ENCODE assay signal across 12 cellular contexts in the genomic region with DNA sequence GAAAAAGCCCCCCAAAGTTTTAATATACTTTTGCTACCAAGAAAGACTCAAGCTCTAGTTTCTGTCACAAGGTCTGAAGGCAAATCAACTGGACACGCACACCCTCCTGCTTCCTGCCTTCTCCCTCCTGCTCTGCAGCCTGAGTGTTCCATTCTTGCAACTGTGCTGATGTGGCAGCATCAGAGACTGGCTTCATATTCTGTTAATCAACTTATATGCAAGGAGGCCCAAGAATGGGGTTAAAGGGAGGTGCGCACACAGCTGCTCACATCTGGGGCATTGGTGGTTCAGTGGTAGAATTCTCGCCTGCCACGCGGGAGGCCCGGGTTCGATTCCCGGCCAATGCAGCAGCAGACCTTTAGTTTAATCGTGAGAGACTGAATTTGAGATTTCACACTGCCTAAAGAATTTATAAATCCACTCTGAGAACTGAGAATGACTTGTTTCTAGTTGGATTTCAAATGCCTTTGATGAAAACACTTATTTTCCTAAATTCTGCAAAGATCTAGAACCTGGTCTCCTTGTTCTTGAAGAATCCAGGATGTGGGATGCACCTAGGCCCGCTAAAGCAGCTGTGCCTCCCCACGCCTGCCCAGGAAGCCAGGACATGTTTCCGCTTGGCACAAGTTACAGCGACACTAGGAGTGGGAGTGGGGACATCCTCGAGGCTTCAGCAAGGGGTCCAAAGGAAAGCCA. TPM values are rescaled to one million over a fixed set of nuclear protein-coding genes. Genes with fewer than 3 reads are reported as not detected.
A peak's percentile ranks its signal among the peaks of the same experiment; 100 is the strongest.
DNase-seq lines count a peak whose midpoint lies in the region; ATAC-seq, FAIRE-seq and TF ChIP-seq lines count a peak whose summit lies in the region.
"Had no signal": no experiment of that assay in that cellular context is flagged by ENCODE, and none has a peak within 500 bp of the region (broad histone marks: within the 10 kb centered on the region; RNA-seq: fewer than 3 reads in every experiment).

No MANE protein-coding gene starts in this region.

- ATAC-seq in HepG2 = no peak
- ATAC-seq in right lobe of liver = no peak
- no peak for ATAC-seq in HG02884 (IDR thresholded peaks at IDR 0.05; ENCODE audit: unreplicated experiment)

- no TSS peak for BruUV-seq in HepG2 (replicated peaks; lab: Mats Ljungman, UMichigan)

- peaks cover 41% of the 10 kb centered on the region for H3K79me2 ChIP-seq in HepG2 (ENCODE audit: insufficient read depth, low read length)

- WGBS in HepG2 (ENCODE audit: low lambda C conversion rate) = 90% methylated on average over 14 of the region's 14 CpGs
- 82% methylated on average over 4 of the region's 14 CpGs for WGBS in right lobe of liver (ENCODE audit: insufficient coverage, low coverage, low lambda C conversion rate, missing lambda C conversion rate)
- 56 to 60% methylated on average over 14 of the region's 14 CpGs for WGBS in lower leg skin, 2 donors

- CTCF ChIA-PET in HepG2 (lab: Yijun Ruan, JAX; ENCODE audit: low intra/inter-chr PET ratio, low total read pairs) = no interaction called here

- intact Hi-C loops in HepG2 (cut with micrococcal nuclease; ENCODE audit: unreplicated experiment) (no loop called here), right lobe of liver (cut with DNase I) (no loop called here), lower leg skin (cut with DNase I; ENCODE audit: low total_unique reads) (no loop called here)

- in situ Hi-C loops in HepG2 (cut with HindIII; ENCODE audit: extremely low pct_ligation_motif_present, low pct_unique_long_range_greater_than_20kb) = no loop called here

- H3K9me3 ChIP-seq in HepG2 (ENCODE audit: low read length) = no peaks in the 10 kb centered on the region
- H3K9me3 ChIP-seq in right lobe of liver = no peaks in the 10 kb centered on the region
- H3K9me3 ChIP-seq: pancreas had no signal

- H3K9ac ChIP-seq in HepG2 (ENCODE audit: insufficient read depth, low read depth, low read length) = no peak overlapping the region

- H3K4me1 ChIP-seq in HepG2 (ENCODE audit: insufficient read depth, low read length) (no peaks in the 10 kb centered on the region), right lobe of liver (no peaks in the 10 kb centered on the region)
- H3K4me1 ChIP-seq: pancreas had no signal

- H3K4me3 ChIP-seq in HepG2 (replicated peaks in 1 of 3; ENCODE audit: insufficient read depth in 1 of 3, low read depth in 2 of 3, low read length in 3 of 3) (no peak overlapping the region), right lobe of liver (no peak overlapping the region), lower leg skin (ENCODE audit: low read depth, poor library complexity, severe bottlenecking) (no peak overlapping the region), coronary artery (no peak overlapping the region)
- H3K4me3 ChIP-seq: pancreas had no signal

- H4K20me1 ChIP-seq in HepG2 (ENCODE audit: insufficient read depth, low read length) = no peaks in the 10 kb centered on the region; the same call in none of the 2 replicates

- TF ChIP-seq EP300 in HepG2 (IDR thresholded peaks at IDR 0.05; ENCODE audit: low read depth in 2 of 2, low read length in 2 of 2) = no peak
- TF ChIP-seq EP300 in HepG2 (CRISPR knock-in tag; IDR thresholded peaks at IDR 0.05; ENCODE audit: borderline replicate concordance) = no peak

- TF ChIP-seq POLR2A in HepG2 (IDR thresholded peaks at IDR 0.05; ENCODE audit: insufficient read depth in 1 of 2, low read depth in 2 of 2, low read length in 2 of 2) (no peak), right lobe of liver (IDR thresholded peaks at IDR 0.05) (no peak), lower leg skin (IDR thresholded peaks at IDR 0.05) (no peak)

- POLR2A ChIA-PET in HepG2 (lab: Yijun Ruan, JAX) = no interaction called here

- no peak for DNase-seq in HepG2 (ENCODE audit: low spot score)
- no peak for DNase-seq in right lobe of liver
- peak; percentile 61 for DNase-seq in dedifferentiated amniotic fluid mesenchymal stem cell (ENCODE audit: extremely low spot score)
- DNase-seq in lower leg skin (ENCODE audit: low spot score in 2 of 2) = peak; percentile 62 to 93
- DNase-seq in coronary artery (ENCODE audit: low spot score) = no peak
- no peak for DNase-seq in iPS-NIHi11 (ENCODE audit: low spot score)
- DNase-seq in middle frontal gyrus (ENCODE audit: extremely low spot score, low spot score) = no peak
- DNase-seq: AML-193, immature natural killer cell, Karpas-422 had no signal

- TF ChIP-seq RAD21 in HepG2 (CRISPR knock-in tag; IDR thresholded peaks at IDR 0.05) = no peak

- H3K27me3 ChIP-seq in HepG2 (ENCODE audit: control insufficient read depth in 1 of 2, insufficient read depth in 2 of 2, low read length in 2 of 2) = no peaks in the 10 kb centered on the region
- H3K27me3 ChIP-seq in right lobe of liver = no peaks in the 10 kb centered on the region
- H3K27me3 ChIP-seq: pancreas had no signal

- FAIRE-seq in HepG2 (lab: Jason Lieb, UNC) = no peak
- FAIRE-seq: pancreas had no signal

- H3K36me3 ChIP-seq in HepG2 (replicated peaks in 1 of 2; ENCODE audit: control insufficient read depth in 1 of 2, insufficient read depth in 2 of 2, low read length in 2 of 2) = peaks cover 25 to 57% of the 10 kb centered on the region in 2 experiments; a peak in 4 of 5 replicates
- peaks cover 0 to 11% (median 5%) of the 10 kb centered on the region in 4 donors for H3K36me3 ChIP-seq in right lobe of liver

- no peak overlapping the region for H3K4me2 ChIP-seq in HepG2 (ENCODE audit: low read depth, low read length)

- TF ChIP-seq CTCF in HepG2 (CRISPR knock-in tag; IDR thresholded peaks at IDR 0.05) (no peak), right lobe of liver (IDR thresholded peaks at IDR 0.05) (no peak), lower leg skin (IDR thresholded peaks at IDR 0.05) (no peak), coronary artery (IDR thresholded peaks at IDR 0.05) (no peak)

- H3K27ac ChIP-seq in HepG2 (ENCODE audit: extremely low read length, insufficient read depth, low read length) (no peak overlapping the region), right lobe of liver (no peak overlapping the region), coronary artery (no peak overlapping the region)
- H3K27ac ChIP-seq: pancreas had no signal

- H2AFZ ChIP-seq in HepG2 (ENCODE audit: low read length) = no peak overlapping the region

TF ChIP-seq in HepG2, 621 proteins besides CTCF, POLR2A, EP300 and RAD21 (continues in another document):
- TF ChIP-seq RELA (CRISPR knock-in tag; IDR thresholded peaks at IDR 0.05) (no peak), FOXK2 (IDR thresholded peaks at IDR 0.05) (no peak), NR2F2 (IDR thresholded peaks at IDR 0.05; ENCODE audit: borderline replicate concordance, low read depth) (no peak), ZBTB42 (CRISPR knock-in tag; IDR thresholded peaks at IDR 0.05) (0 out of 2 replicates have a peak, but pooled peaks have one; percentile 47), HCFC1 (IDR thresholded peaks at IDR 0.05; ENCODE audit: low read depth, low read length) (no peak), RBM39 (IDR thresholded peaks at IDR 0.05; ENCODE audit: low read depth, low read length, poor library complexity, severe bottlenecking) (no peak), RBM22 (optimal IDR thresholded peaks at IDR 0.05; ENCODE audit: low read length) (peak; percentile 78), XBP1 (CRISPR knock-in tag; IDR thresholded peaks at IDR 0.05) (no peak), ZNF501 (CRISPR knock-in tag; IDR thresholded peaks at IDR 0.05) (no peak), SP140L (CRISPR knock-in tag; IDR thresholded peaks at IDR 0.05; ENCODE audit: borderline replicate concordance) (no peak), ZNF557 (CRISPR knock-in tag; IDR thresholded peaks at IDR 0.05) (no peak), SRY (CRISPR knock-in tag; IDR thresholded peaks at IDR 0.05) (no peak), KDM2A (CRISPR knock-in tag; IDR thresholded peaks at IDR 0.05; ENCODE audit: borderline replicate concordance, low read depth) (no peak), NAIF1 (CRISPR knock-in tag; IDR thresholded peaks at IDR 0.05; ENCODE audit: borderline replicate concordance) (no peak)
- TF ChIP-seq, protein P1, sequence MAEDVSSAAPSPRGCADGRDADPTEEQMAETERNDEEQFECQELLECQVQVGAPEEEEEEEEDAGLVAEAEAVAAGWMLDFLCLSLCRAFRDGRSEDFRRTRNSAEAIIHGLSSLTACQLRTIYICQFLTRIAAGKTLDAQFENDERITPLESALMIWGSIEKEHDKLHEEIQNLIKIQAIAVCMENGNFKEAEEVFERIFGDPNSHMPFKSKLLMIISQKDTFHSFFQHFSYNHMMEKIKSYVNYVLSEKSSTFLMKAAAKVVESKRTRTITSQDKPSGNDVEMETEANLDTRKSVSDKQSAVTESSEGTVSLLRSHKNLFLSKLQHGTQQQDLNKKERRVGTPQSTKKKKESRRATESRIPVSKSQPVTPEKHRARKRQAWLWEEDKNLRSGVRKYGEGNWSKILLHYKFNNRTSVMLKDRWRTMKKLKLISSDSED (CRISPR knock-in tag; IDR thresholded peaks at IDR 0.05) = no peak

RNA-seq across cellular contexts. Expression of a gene that starts 11.6 kb away (rescaled TPM):
- total RNA-seq in HepG2 (2016; rRNA removed; fragmentation: Illumina TruSeq; extraction: Trizol) (24.4 and 24.6 TPM in 2 replicates), right lobe of liver (10 to 100 TPM; 14.3 to 40.2 (median 23.4) TPM), lower leg skin (10 to 100 TPM; 20.1 to 47.8 (median 39.0) TPM)
- total RNA-seq in HepG2 (2016; cell fraction: cytosol; rRNA removed; fragmentation: Illumina TruSeq; extraction: Trizol; ENCODE audit: low read depth) = 9.1 and 12.1 TPM in 2 replicates
- 18.1 and 23.9 TPM in 2 replicates for total RNA-seq in HepG2 (2016; cell fraction: insoluble cytoplasmic fraction; rRNA removed; fragmentation: Illumina TruSeq; extraction: Trizol)
- 17.4 and 24.9 TPM in 2 replicates for total RNA-seq in HepG2 (2016; cell fraction: membrane; rRNA removed; fragmentation: Illumina TruSeq; extraction: Trizol)
- total RNA-seq in HepG2 (2016; cell fraction: nucleus; rRNA removed; fragmentation: Illumina TruSeq; extraction: Trizol) = 24.1 and 25.1 TPM in 2 replicates
- polyA plus RNA-seq in HepG2 (2011; rRNA removed) = 23.5 and 26.0 TPM in 2 replicates
- 15.1 and 23.3 TPM in 2 replicates for polyA plus RNA-seq in HepG2 (2011; cell fraction: cytosol; rRNA removed)
- 49.6 and 50.7 TPM in 2 replicates for polyA plus RNA-seq in HepG2 (2011; cell fraction: nucleus; rRNA removed)
- polyA plus RNA-seq in HepG2 (2012) = 18.6 and 24.0 TPM in 2 replicates
- 14.6 and 18.8 TPM in 2 replicates for polyA plus RNA-seq in HepG2 (2016; cell fraction: cytosol; fragmentation: Illumina TruSeq; extraction: Trizol; ENCODE audit: low read depth)
- 29.6 and 36.9 TPM in 2 replicates for polyA plus RNA-seq in HepG2 (2016; cell fraction: insoluble cytoplasmic fraction; fragmentation: Illumina TruSeq; extraction: Trizol; ENCODE audit: low read depth)
- 28.0 and 35.3 TPM in 2 replicates for polyA plus RNA-seq in HepG2 (2016; cell fraction: membrane; fragmentation: Illumina TruSeq; extraction: Trizol; ENCODE audit: low read depth)
- polyA plus RNA-seq in HepG2 (2016; cell fraction: nucleus; fragmentation: Illumina TruSeq; extraction: Trizol; ENCODE audit: insufficient read depth, low read depth) = 41.2 and 46.7 TPM in 2 replicates
- 58.3 and 79.6 TPM in 2 replicates for polyA minus RNA-seq in HepG2 (2011; rRNA and poly(A)+ RNA removed; ENCODE audit: low replicate concordance)
- polyA minus RNA-seq in HepG2 (2011; cell fraction: cytosol; rRNA and poly(A)+ RNA removed) = 22.8 and 23.7 TPM in 2 replicates
- 33.0 and 34.8 TPM in 2 replicates for polyA minus RNA-seq in HepG2 (2011; cell fraction: nucleus; rRNA and poly(A)+ RNA removed)

Comparison
In these comparisons a context has a peak if more than half of its experiments do, and no peak if none do; other contexts are left out.
1. DNase-seq: peak in dedifferentiated amniotic fluid mesenchymal stem cell (single experiment) and lower leg skin (2 of 2); none in HepG2 (single experiment), right lobe of liver (0 of 3), coronary artery (single experiment), iPS-NIHi11 (single experiment) and middle frontal gyrus (single experiment).